Comparison of ENCODE assay signal across 2 cellular contexts in genomic region chr15:79943820-79944219, GRCh38.
TF ChIP-seq lines count a peak whose summit lies in the region.

No MANE protein-coding gene starts in this region.

TF ChIP-seq in GM12878, 131 proteins besides CTCF, POLR2A, EP300 and RAD21 (continued from another document and continues in another):
- TF ChIP-seq CHD2 (IDR thresholded peaks at IDR 0.05; ENCODE audit: borderline replicate concordance, low read depth, low read length) (0 out of 2 replicates have a peak, but pooled peaks have one; percentile 21), HDAC6 (IDR thresholded peaks at IDR 0.05; ENCODE audit: unreplicated experiment) (no peak), NBN (IDR thresholded peaks at IDR 0.05) (peak; percentile 81), IRF3 (IDR thresholded peaks at IDR 0.05) (no peak), IKZF1 (conservative IDR thresholded peaks at IDR 0.05) (peak; percentile 35; the same call in 1 of the 2 replicates), SUZ12 (IDR thresholded peaks at IDR 0.05; ENCODE audit: unreplicated experiment) (no peak), SREBF2 (IDR thresholded peaks at IDR 0.05; ENCODE audit: low read length) (no peak), EZH2 (IDR thresholded peaks at IDR 0.05; ENCODE audit: borderline replicate concordance, control insufficient read depth, low read depth, low read length) (no peak), RAD51 (IDR thresholded peaks at IDR 0.05) (peak; percentile 26; the same call in 1 of the 2 replicates), JUNB (IDR thresholded peaks at IDR 0.05) (peak; percentile 52), BCL11A (IDR thresholded peaks at IDR 0.05; ENCODE audit: low read depth, low read length) (peak; percentile 50; the same call in 1 of the 2 replicates), SIN3A (IDR thresholded peaks at IDR 0.05; ENCODE audit: low read depth, low read length) (no peak), CREM (IDR thresholded peaks at IDR 0.05; ENCODE audit: low read depth) (peak; percentile 56), STAT1 (conservative IDR thresholded peaks at IDR 0.05) (no peak), IRF4 (IDR thresholded peaks at IDR 0.05; ENCODE audit: low read depth, low read length) (0 out of 2 replicates have a peak, but pooled peaks have one; percentile 46), ZNF592 (IDR thresholded peaks at IDR 0.05) (no peak), RELA (IDR thresholded peaks at IDR 0.05; ENCODE audit: borderline replicate concordance, partially characterized antibody) (no peak), CUX1 (IDR thresholded peaks at IDR 0.05; ENCODE audit: insufficient replicate concordance, low read depth, low read length) (no peak)

TF ChIP-seq in WTC11, 78 proteins besides CTCF, POLR2A, EP300 and RAD21:
- TF ChIP-seq CDX4 (CRISPR knock-in tag; IDR thresholded peaks at IDR 0.05; ENCODE audit: borderline replicate concordance): no peak
- no peak for TF ChIP-seq JUN (CRISPR knock-in tag; IDR thresholded peaks at IDR 0.05)
- TF ChIP-seq ARID4B (CRISPR knock-in tag; IDR thresholded peaks at IDR 0.05; ENCODE audit: borderline replicate concordance): no peak
- TF ChIP-seq FOXP4 (CRISPR knock-in tag; IDR thresholded peaks at IDR 0.05): no peak
- no peak for TF ChIP-seq AR (CRISPR knock-in tag; IDR thresholded peaks at IDR 0.05)
- no peak for TF ChIP-seq ZNF281 (CRISPR knock-in tag; IDR thresholded peaks at IDR 0.05)
- no peak for TF ChIP-seq AFF4 (CRISPR knock-in tag; IDR thresholded peaks at IDR 0.05; ENCODE audit: borderline replicate concordance)
- TF ChIP-seq USF1 (CRISPR knock-in tag; IDR thresholded peaks at IDR 0.05): no peak
- TF ChIP-seq FOXK1 (CRISPR knock-in tag; IDR thresholded peaks at IDR 0.05): no peak
- no peak for TF ChIP-seq SP1 (CRISPR knock-in tag; conservative IDR thresholded peaks at IDR 0.05)
- TF ChIP-seq ZBTB43 (CRISPR knock-in tag; IDR thresholded peaks at IDR 0.05): no peak
- no peak for TF ChIP-seq EMX1 (CRISPR knock-in tag; IDR thresholded peaks at IDR 0.05)
- TF ChIP-seq ZNF425 (CRISPR knock-in tag; conservative IDR thresholded peaks at IDR 0.05): no peak
- TF ChIP-seq HMGA2 (CRISPR knock-in tag; IDR thresholded peaks at IDR 0.05): no peak
- TF ChIP-seq GABPB1 (CRISPR knock-in tag; IDR thresholded peaks at IDR 0.05): no peak
- TF ChIP-seq TCF7 (CRISPR knock-in tag; IDR thresholded peaks at IDR 0.05; ENCODE audit: low read depth): no peak
- no peak for TF ChIP-seq ATF2 (CRISPR knock-in tag; IDR thresholded peaks at IDR 0.05; ENCODE audit: borderline replicate concordance, low read depth)
- TF ChIP-seq SMAD4 (CRISPR knock-in tag; IDR thresholded peaks at IDR 0.05): no peak
TF ChIP-seq in WTC11: peak in this region for 0.
